ENCODE assay signal across 9 cellular contexts in the genomic region with DNA sequence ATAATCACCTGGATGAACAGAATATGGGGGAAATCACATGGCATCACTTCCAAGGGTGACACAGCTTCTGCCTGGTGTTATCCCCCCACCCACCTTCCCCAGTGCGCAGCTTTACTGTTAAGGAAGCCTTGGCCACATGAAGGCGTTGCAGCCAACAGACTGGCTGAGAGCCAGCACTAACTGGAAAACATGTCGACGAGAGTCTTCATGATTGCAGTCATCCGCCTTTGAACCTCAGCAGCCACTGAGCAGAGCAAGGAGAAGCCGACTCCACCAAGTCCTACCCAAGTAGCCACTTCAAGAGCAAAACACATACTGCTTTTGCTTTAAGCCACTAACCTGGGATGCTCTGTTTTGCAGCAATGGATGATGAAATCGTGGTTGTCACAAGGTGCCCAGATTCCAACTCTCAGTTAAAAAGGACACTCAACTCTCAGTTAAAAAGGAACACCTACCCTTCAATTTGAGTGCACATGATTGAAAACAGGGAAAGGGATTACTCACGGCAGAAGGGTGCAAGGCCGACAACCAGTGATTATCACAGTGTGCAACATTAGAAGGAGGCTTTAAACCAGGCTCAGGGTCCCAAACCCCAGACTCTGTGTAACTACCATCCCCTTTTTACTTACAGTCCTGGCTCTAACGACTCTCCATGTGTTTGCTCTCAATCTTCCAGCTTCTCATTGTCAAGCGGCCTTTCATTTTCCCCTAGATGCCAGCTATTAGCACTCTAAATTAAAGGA.
DNase-seq lines count a peak whose midpoint lies in the region; ATAC-seq lines count a peak whose summit lies in the region.
"Had no signal": no experiment of that assay in that cellular context is flagged by ENCODE, and none has a peak within 500 bp of the region (broad histone marks: within the 10 kb centered on the region; RNA-seq: fewer than 3 reads in every experiment).

No MANE protein-coding gene starts in this region.

- H3K36me3 ChIP-seq in mesodermal cell (ENCODE audit: control insufficient read depth, insufficient read depth, low read length), result no peaks in the 10 kb centered on the region

- ATAC-seq in HG03108 (IDR thresholded peaks at IDR 0.05; ENCODE audit: unreplicated experiment), result no peak

- H3K4me3 ChIP-seq in mesodermal cell (ENCODE audit: extremely low read depth, insufficient read depth, low read length, poor library complexity, severe bottlenecking), result no peak overlapping the region

- 79 to 85% methylated on average over 10 to 11 of the region's 11 CpGs for WGBS in mesodermal cell (ENCODE audit: insufficient coverage in 2 of 2), 2 experiments

- H3K27ac ChIP-seq in mesodermal cell (ENCODE audit: low read depth, low read length, severe bottlenecking), result peak overlapping the region; percentile 25

- H3K4me1 ChIP-seq in mesodermal cell (ENCODE audit: control insufficient read depth, insufficient read depth, low read length, poor library complexity, severe bottlenecking), result no peaks in the 10 kb centered on the region

- peak; percentile 16 for DNase-seq in NCI-H345 (lab: John Stamatoyannopoulos, UW)
- DNase-seq in NCI-H345 treated with DMSO at 0.1 percent for 48 hours (lab: John Stamatoyannopoulos, UW; ENCODE audit: unreplicated experiment), result no peak
- peak; percentile 75 to 79 for DNase-seq in activated T-cell treated with anti-CD3 and anti-CD28 coated beads, Interleukin-2, amount 50 U/mL, for 48 hours
- peak; percentile 71 to 92 (median 86) for DNase-seq in stimulated activated naive CD4-positive, alpha-beta T cell (lab: John Stamatoyannopoulos, UW)
- no peak for DNase-seq in cerebellar nuclear complex (lab: John Stamatoyannopoulos, UW)
- no peak for DNase-seq in COLO668 (lab: John Stamatoyannopoulos, UW; ENCODE audit: unreplicated experiment)
- DNase-seq: NCI-H446 treated with DMSO at 0.1 percent for 48 hours had no signal

- H3K9me3 ChIP-seq in mesodermal cell (ENCODE audit: control insufficient read depth, low read length), result no peaks in the 10 kb centered on the region

Comparison
In these comparisons a context has a peak if more than half of its experiments do, and no peak if none do; other contexts are left out.
1. DNase-seq: peak in NCI-H345 (single experiment), activated T-cell treated with anti-CD3 and anti-CD28 coated beads, Interleukin-2, amount 50 U/mL, for 48 hours (2 of 2) and stimulated activated naive CD4-positive, alpha-beta T cell (6 of 6); none in NCI-H345 treated with DMSO at 0.1 percent for 48 hours (single experiment), cerebellar nuclear complex (0 of 2) and COLO668 (single experiment).